Comparison of ENCODE assay signal across 9 cellular contexts in the genomic region with DNA sequence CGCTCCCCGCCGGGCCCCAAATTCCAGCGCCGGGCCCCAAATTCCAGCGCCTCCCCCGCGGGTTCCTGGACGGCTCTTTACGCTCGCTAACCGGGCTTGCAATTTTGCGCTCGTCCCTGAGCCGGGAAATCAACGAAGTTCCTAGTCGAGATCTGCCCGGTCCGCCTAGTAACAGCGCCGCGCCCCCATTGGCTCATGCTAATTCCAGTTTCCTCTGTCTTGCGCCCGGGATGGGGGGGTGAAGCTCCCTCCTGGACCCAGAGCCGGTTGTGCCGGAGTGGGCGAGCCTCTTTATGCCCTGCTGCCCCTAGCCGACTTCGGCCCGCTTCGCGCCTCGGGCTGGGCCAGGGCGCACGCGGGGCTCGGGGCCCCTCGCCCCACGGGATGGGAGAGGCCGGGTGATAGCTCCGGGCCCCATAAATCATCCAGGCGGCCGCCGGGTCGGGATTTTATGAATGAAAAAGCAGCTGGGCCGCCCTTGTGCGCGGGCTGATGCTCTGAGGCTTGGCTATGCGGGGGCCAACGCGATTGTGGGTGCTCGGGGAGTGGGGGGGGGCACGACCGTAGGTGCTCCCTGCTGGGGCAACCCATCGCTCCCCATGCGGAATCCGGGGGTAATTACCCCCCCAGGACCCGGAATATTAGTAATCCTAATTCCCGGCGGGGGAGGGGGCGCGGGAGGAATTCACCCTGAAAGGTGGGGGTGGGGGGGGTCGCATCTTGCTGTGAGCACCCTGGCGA. TPM values are rescaled to one million over a fixed set of nuclear protein-coding genes. Genes with fewer than 3 reads are reported as not detected.
DNase-seq lines count a peak whose midpoint lies in the region; ATAC-seq, FAIRE-seq and TF ChIP-seq lines count a peak whose summit lies in the region.
"Had no signal": no experiment of that assay in that cellular context is flagged by ENCODE, and none has a peak within 500 bp of the region (broad histone marks: within the 10 kb centered on the region; RNA-seq: fewer than 3 reads in every experiment).

No MANE protein-coding gene starts in this region.

- DNase-seq in DMS79 treated with DMSO at 0.1 percent for 48 hours (lab: John Stamatoyannopoulos, UW) (peak; percentile 38), DMS79 (lab: John Stamatoyannopoulos, UW) (no peak), SHP77 treated with DMSO at 0.1 percent for 48 hours (lab: John Stamatoyannopoulos, UW) (peak; percentile 84), HepG2 (ENCODE audit: low spot score) (peak; percentile 90)
- peak; percentile 52 for DNase-seq in Jurkat, Clone E6-1 (ENCODE audit: low read depth, low spot score)
- DNase-seq in stimulated activated naive CD8-positive, alpha-beta T cell treated with anti-CD3 and anti-CD28 coated beads, Interleukin-15, Interleukin-2, amounts not matched to agents 100 U/mL and 50 U/mL, for 24 hours, result peak; percentile 37
- DNase-seq: CD4-positive, CD25-positive, alpha-beta regulatory T cell had no signal

- TF ChIP-seq EP300 in HepG2 (IDR thresholded peaks at IDR 0.05; ENCODE audit: low read depth in 2 of 2, low read length in 2 of 2), result peak in 1 of 2 experiments; percentile 89; a peak in 2 of 4 replicates
- TF ChIP-seq EP300 in HepG2 (CRISPR knock-in tag; IDR thresholded peaks at IDR 0.05; ENCODE audit: borderline replicate concordance), result no peak; the same call in 1 of the 2 replicates

- H3K27me3 ChIP-seq in ectodermal cell (ENCODE audit: control insufficient read depth, insufficient read depth, low read length, poor library complexity, severe bottlenecking), result peaks cover 28% of the 10 kb centered on the region
- H3K27me3 ChIP-seq in HepG2 (ENCODE audit: control insufficient read depth in 1 of 2, insufficient read depth in 2 of 2, low read length in 2 of 2), result peaks cover 0 to 11% of the 10 kb centered on the region in 2 experiments; a peak in 3 of 5 replicates

- peaks cover 12% of the 10 kb centered on the region for H4K20me1 ChIP-seq in HepG2 (ENCODE audit: insufficient read depth, low read length)

- H3K27ac ChIP-seq in ectodermal cell (ENCODE audit: insufficient read depth, low read depth, low read length, poor library complexity, severe bottlenecking) (peak overlapping the region; percentile 86), HepG2 (ENCODE audit: extremely low read length, insufficient read depth, low read length) (peak overlapping the region; percentile 53)

- peak; percentile 66 for ATAC-seq in HepG2
- ATAC-seq in stimulated activated naive CD8-positive, alpha-beta T cell treated with anti-CD3 and anti-CD28 coated beads, Interleukin-15, Interleukin-2, amounts not matched to agents 100 U/mL and 50 U/mL, for 24 hours, result no peak
- no peak for ATAC-seq in GM21360 (IDR thresholded peaks at IDR 0.05; ENCODE audit: unreplicated experiment)

- peak in 1 of 2 experiments; percentile 44; a peak in 1 of 4 replicates for TF ChIP-seq POLR2A in HepG2 (IDR thresholded peaks at IDR 0.05; ENCODE audit: insufficient read depth in 1 of 2, low read depth in 2 of 2, low read length in 2 of 2)

- H3K4me1 ChIP-seq in ectodermal cell (ENCODE audit: control insufficient read depth, insufficient read depth, low read length) (peaks cover 26% of the 10 kb centered on the region), HepG2 (ENCODE audit: insufficient read depth, low read length) (peaks cover 17% of the 10 kb centered on the region)

- no peak for TF ChIP-seq RAD21 in HepG2 (CRISPR knock-in tag; IDR thresholded peaks at IDR 0.05)

- FAIRE-seq in HepG2 (lab: Jason Lieb, UNC), result peak; percentile 34

- peak overlapping the region; percentile 99 for H3K4me2 ChIP-seq in HepG2 (ENCODE audit: low read depth, low read length)

- peaks cover 5% of the 10 kb centered on the region for H3K36me3 ChIP-seq in ectodermal cell (ENCODE audit: control insufficient read depth, insufficient read depth, low read length)
- peaks cover 5 to 7% of the 10 kb centered on the region in 2 experiments; a peak in 3 of 5 replicates for H3K36me3 ChIP-seq in HepG2 (replicated peaks in 1 of 2; ENCODE audit: control insufficient read depth in 1 of 2, insufficient read depth in 2 of 2, low read length in 2 of 2)

- TF ChIP-seq CTCF in HepG2 (CRISPR knock-in tag; IDR thresholded peaks at IDR 0.05), result no peak; the same call in 1 of the 2 replicates

- H3K9ac ChIP-seq in HepG2 (ENCODE audit: insufficient read depth, low read depth, low read length), result peak overlapping the region; percentile 77

- WGBS in ectodermal cell, 2 experiments, result 0% methylated on average over 60 to 64 of the region's 64 CpGs
- WGBS in HepG2 (ENCODE audit: low lambda C conversion rate), result 4% methylated on average over 16 of the region's 64 CpGs

- in situ Hi-C loops in HepG2 (cut with HindIII; ENCODE audit: extremely low pct_ligation_motif_present, low pct_unique_long_range_greater_than_20kb), result loop anchor here (25.0 kb wide), 1 partner anchor 202 kb away; no protein-coding TSS in a partner anchor

- BruUV-seq in HepG2 (replicated peaks; lab: Mats Ljungman, UMichigan), result no TSS peak

- H3K79me2 ChIP-seq in HepG2 (ENCODE audit: insufficient read depth, low read length), result peaks cover 18% of the 10 kb centered on the region

- intact Hi-C loops in HepG2 (cut with micrococcal nuclease; ENCODE audit: unreplicated experiment), result loop anchor here (5.0 kb wide), 1 partner anchor 62 kb away; no protein-coding TSS in a partner anchor

- POLR2A ChIA-PET in HepG2 (lab: Yijun Ruan, JAX), result interaction anchor here (0.7 to 1.9 kb wide), 12 partner anchors 16 to 516 kb away, joined by 3 to 9 read pairs (median 4); a partner anchor contains a TSS

- no peak overlapping the region for H3K4me3 ChIP-seq in Jurkat, Clone E6-1 (ENCODE audit: low read length)
- H3K4me3 ChIP-seq in ectodermal cell (ENCODE audit: insufficient read depth, low read depth, low read length) (peak overlapping the region; percentile 52), HepG2 (replicated peaks in 1 of 3; ENCODE audit: insufficient read depth in 1 of 3, low read depth in 2 of 3, low read length in 3 of 3) (peak overlapping the region; percentile 64 to 99 (median 85))

- H3K9me3 ChIP-seq in ectodermal cell (ENCODE audit: control insufficient read depth, low read length) (no peaks in the 10 kb centered on the region), HepG2 (ENCODE audit: low read length) (no peaks in the 10 kb centered on the region)

- CTCF ChIA-PET in HepG2 (lab: Yijun Ruan, JAX; ENCODE audit: low intra/inter-chr PET ratio, low total read pairs), result no interaction called here

- no peak overlapping the region for H2AFZ ChIP-seq in HepG2 (ENCODE audit: low read length)

RNA-seq across cellular contexts. Expression of a gene that starts 1.8 kb away (rescaled TPM):
- polyA plus RNA-seq in Jurkat, Clone E6-1 (2012; ENCODE audit: insufficient read depth, insufficient read length), result 0.80 TPM
- polyA plus RNA-seq in ectodermal cell (2013, experiment 1 of 4), result 197 TPM
- polyA plus RNA-seq in ectodermal cell (2013, experiment 2 of 4), result 199 TPM
- polyA plus RNA-seq in ectodermal cell (2013, experiment 3 of 4), result 138 TPM
- polyA plus RNA-seq in ectodermal cell (2013, experiment 4 of 4), result 152 TPM
- 107 and 117 TPM in 2 replicates for total RNA-seq in HepG2 (2016; rRNA removed; fragmentation: Illumina TruSeq; extraction: Trizol)
- total RNA-seq in HepG2 (2016; cell fraction: cytosol; rRNA removed; fragmentation: Illumina TruSeq; extraction: Trizol; ENCODE audit: low read depth), result 18.0 and 19.0 TPM in 2 replicates
- 91.6 and 108 TPM in 2 replicates for total RNA-seq in HepG2 (2016; cell fraction: insoluble cytoplasmic fraction; rRNA removed; fragmentation: Illumina TruSeq; extraction: Trizol)
- 58.9 and 60.9 TPM in 2 replicates for total RNA-seq in HepG2 (2016; cell fraction: membrane; rRNA removed; fragmentation: Illumina TruSeq; extraction: Trizol)
- 68.6 and 72.9 TPM in 2 replicates for total RNA-seq in HepG2 (2016; cell fraction: nucleus; rRNA removed; fragmentation: Illumina TruSeq; extraction: Trizol)
- polyA plus RNA-seq in HepG2 (2011; rRNA removed), result 126 and 136 TPM in 2 replicates
- polyA plus RNA-seq in HepG2 (2011; cell fraction: cytosol; rRNA removed), result 73.2 and 112 TPM in 2 replicates
- 161 and 292 TPM in 2 replicates for polyA plus RNA-seq in HepG2 (2011; cell fraction: nucleus; rRNA removed)
- polyA plus RNA-seq in HepG2 (2012), result 60.9 and 65.2 TPM in 2 replicates
- 10.4 and 11.6 TPM in 2 replicates for polyA plus RNA-seq in HepG2 (2016; cell fraction: cytosol; fragmentation: Illumina TruSeq; extraction: Trizol; ENCODE audit: low read depth)
- 75.4 and 106 TPM in 2 replicates for polyA plus RNA-seq in HepG2 (2016; cell fraction: insoluble cytoplasmic fraction; fragmentation: Illumina TruSeq; extraction: Trizol; ENCODE audit: low read depth)
- polyA plus RNA-seq in HepG2 (2016; cell fraction: membrane; fragmentation: Illumina TruSeq; extraction: Trizol; ENCODE audit: low read depth), result 24.6 and 25.9 TPM in 2 replicates
- polyA plus RNA-seq in HepG2 (2016; cell fraction: nucleus; fragmentation: Illumina TruSeq; extraction: Trizol; ENCODE audit: insufficient read depth, low read depth), result 90.1 and 100 TPM in 2 replicates
- polyA minus RNA-seq in HepG2 (2011; rRNA and poly(A)+ RNA removed; ENCODE audit: low replicate concordance), result 30.5 and 379 TPM in 2 replicates
- 191 and 225 TPM in 2 replicates for polyA minus RNA-seq in HepG2 (2011; cell fraction: cytosol; rRNA and poly(A)+ RNA removed)
- polyA minus RNA-seq in HepG2 (2011; cell fraction: nucleus; rRNA and poly(A)+ RNA removed), result 120 and 156 TPM in 2 replicates

RNA-seq across cellular contexts. Expression of a gene that starts 36.0 kb away (rescaled TPM):
- polyA plus RNA-seq in Jurkat, Clone E6-1 (2012; ENCODE audit: insufficient read depth, insufficient read length), result 19.2 TPM
- polyA plus RNA-seq in ectodermal cell (2013, experiment 1 of 4), result 24.9 TPM
- 28.3 TPM for polyA plus RNA-seq in ectodermal cell (2013, experiment 2 of 4)
- 19.9 TPM for polyA plus RNA-seq in ectodermal cell (2013, experiment 3 of 4)
- polyA plus RNA-seq in ectodermal cell (2013, experiment 4 of 4), result 21.5 TPM
- total RNA-seq in HepG2 (2016; rRNA removed; fragmentation: Illumina TruSeq; extraction: Trizol), result 11.3 and 15.0 TPM in 2 replicates
- 9.2 and 10.5 TPM in 2 replicates for total RNA-seq in HepG2 (2016; cell fraction: cytosol; rRNA removed; fragmentation: Illumina TruSeq; extraction: Trizol; ENCODE audit: low read depth)
- total RNA-seq in HepG2 (2016; cell fraction: insoluble cytoplasmic fraction; rRNA removed; fragmentation: Illumina TruSeq; extraction: Trizol), result 9.0 and 17.0 TPM in 2 replicates
- total RNA-seq in HepG2 (2016; cell fraction: membrane; rRNA removed; fragmentation: Illumina TruSeq; extraction: Trizol), result 11.5 and 13.4 TPM in 2 replicates
- total RNA-seq in HepG2 (2016; cell fraction: nucleus; rRNA removed; fragmentation: Illumina TruSeq; extraction: Trizol), result 17.6 and 20.5 TPM in 2 replicates
- polyA plus RNA-seq in HepG2 (2011; rRNA removed), result 11.8 and 13.8 TPM in 2 replicates
- polyA plus RNA-seq in HepG2 (2011; cell fraction: cytosol; rRNA removed), result 9.3 TPM in 2 replicates
- polyA plus RNA-seq in HepG2 (2011; cell fraction: nucleus; rRNA removed), result 32.0 and 35.0 TPM in 2 replicates
- 10.6 and 11.8 TPM in 2 replicates for polyA plus RNA-seq in HepG2 (2012)
- 5.3 and 6.8 TPM in 2 replicates for polyA plus RNA-seq in HepG2 (2016; cell fraction: cytosol; fragmentation: Illumina TruSeq; extraction: Trizol; ENCODE audit: low read depth)
- 13.9 and 14.6 TPM in 2 replicates for polyA plus RNA-seq in HepG2 (2016; cell fraction: insoluble cytoplasmic fraction; fragmentation: Illumina TruSeq; extraction: Trizol; ENCODE audit: low read depth)
- polyA plus RNA-seq in HepG2 (2016; cell fraction: membrane; fragmentation: Illumina TruSeq; extraction: Trizol; ENCODE audit: low read depth), result 9.0 and 9.4 TPM in 2 replicates
- 40.5 and 43.2 TPM in 2 replicates for polyA plus RNA-seq in HepG2 (2016; cell fraction: nucleus; fragmentation: Illumina TruSeq; extraction: Trizol; ENCODE audit: insufficient read depth, low read depth)
- polyA minus RNA-seq in HepG2 (2011; rRNA and poly(A)+ RNA removed; ENCODE audit: low replicate concordance), result 17.9 and 33.2 TPM in 2 replicates
- 4.6 TPM in 2 replicates for polyA minus RNA-seq in HepG2 (2011; cell fraction: cytosol; rRNA and poly(A)+ RNA removed)
- polyA minus RNA-seq in HepG2 (2011; cell fraction: nucleus; rRNA and poly(A)+ RNA removed), result 22.3 and 29.4 TPM in 2 replicates
